Comparison of ENCODE assay signal across 22 cellular contexts in genomic region chr15:45594835-45595530, GRCh38. TPM values are rescaled to one million over a fixed set of nuclear protein-coding genes. Genes with fewer than 3 reads are reported as not detected.
DNase-seq lines count a peak whose midpoint lies in the region; ATAC-seq and TF ChIP-seq lines count a peak whose summit lies in the region.
"Had no signal": no experiment of that assay in that cellular context is flagged by ENCODE, and none has a peak within 500 bp of the region (broad histone marks: within the 10 kb centered on the region; RNA-seq: fewer than 3 reads in every experiment).

No MANE protein-coding gene starts in this region.

- POLR2A ChIA-PET in MCF 10A (lab: Yijun Ruan, JAX) (interaction anchor here (2.1 kb wide), 1 partner anchor 9 kb away, joined by 7 read pairs; the partner anchor contains the start of gene BLOC1S6), activated B cell treated with CpG ODN at 0.5 μM for 24 hours (lab: Charles Lee) (no interaction called here)

- no peaks in the 10 kb centered on the region for H3K27me3 ChIP-seq in breast epithelium
- H3K27me3 ChIP-seq: SJSA1 had no signal

- H3K27ac Mint-ChIP-seq in MCF 10A (ENCODE audit: low read depth, unreplicated experiment) (no peak overlapping the region), activated B cell treated with CpG ODN at 0.5 μM for 24 hours (peak overlapping the region; percentile 30), progenitor cell of endocrine pancreas (no peak overlapping the region)
- H3K27ac Mint-ChIP-seq: CD8-positive, alpha-beta T cell had no signal

- no peaks in the 10 kb centered on the region for H3K36me3 ChIP-seq in breast epithelium

- no peaks in the 10 kb centered on the region for H3K9me3 ChIP-seq in breast epithelium
- H3K9me3 ChIP-seq: SJSA1 had no signal

- no peak overlapping the region for H3K4me3 ChIP-seq in breast epithelium
- H3K4me3 ChIP-seq: SJSA1 had no signal

- intact Hi-C loops in breast epithelium (cut with DNase I; ENCODE audit: low total_unique reads) (no loop called here), MCF 10A (cut with micrococcal nuclease) (no loop called here), activated B cell treated with CpG ODN at 0.5 μM for 24 hours (cut with micrococcal nuclease) (no loop called here)

- H3K9me3 Mint-ChIP-seq in MCF 10A (ENCODE audit: unreplicated experiment) (no peaks in the 10 kb centered on the region), activated B cell treated with CpG ODN at 0.5 μM for 24 hours (no peaks in the 10 kb centered on the region), progenitor cell of endocrine pancreas (ENCODE audit: low read depth) (peaks cover 3% of the 10 kb centered on the region)
- H3K9me3 Mint-ChIP-seq: CD8-positive, alpha-beta T cell had no signal

- CTCF ChIA-PET in MCF 10A (lab: Yijun Ruan, JAX) = interaction anchor here (0.6 to 2.6 kb wide), 6 partner anchors 9 to 137 kb away, joined by 3 to 13 read pairs (median 6); no protein-coding TSS in a partner anchor
- CTCF ChIA-PET in activated B cell treated with CpG ODN at 0.5 μM for 24 hours (lab: Charles Lee) = interaction anchor here (1.0 to 2.3 kb wide), 3 partner anchors 17 to 138 kb away, joined by 3 to 6 read pairs (median 5); no protein-coding TSS in a partner anchor

- H3K4me3 Mint-ChIP-seq in MCF 10A (ENCODE audit: unreplicated experiment) (no peak overlapping the region), activated B cell treated with CpG ODN at 0.5 μM for 24 hours (no peak overlapping the region), progenitor cell of endocrine pancreas (ENCODE audit: low read depth) (no peak overlapping the region)
- H3K4me3 Mint-ChIP-seq: CD8-positive, alpha-beta T cell had no signal

- no peaks in the 10 kb centered on the region for H3K4me1 ChIP-seq in breast epithelium
- H3K4me1 ChIP-seq: SJSA1 had no signal

- H3K36me3 Mint-ChIP-seq in MCF 10A (ENCODE audit: insufficient read depth, unreplicated experiment) (peaks cover 15% of the 10 kb centered on the region), activated B cell treated with CpG ODN at 0.5 μM for 24 hours (ENCODE audit: low read depth) (peaks cover 48% of the 10 kb centered on the region), progenitor cell of endocrine pancreas (ENCODE audit: insufficient read depth) (peaks cover 28% of the 10 kb centered on the region)

- DNase-seq in breast epithelium (ENCODE audit: low spot score in 2 of 2) = no peak
- no peak for DNase-seq in MCF 10A (ENCODE audit: unreplicated experiment)
- no peak for DNase-seq in activated B cell treated with CpG ODN at 0.5 μM for 24 hours
- DNase-seq in kidney tubule cell (ENCODE audit: low spot score) = peak; percentile 36
- DNase-seq in progenitor cell of endocrine pancreas (ENCODE audit: low spot score, unreplicated experiment) = no peak
- no peak for DNase-seq in activated CD4-positive, CD25-positive, alpha-beta regulatory T cell (lab: John Stamatoyannopoulos, UW)
- DNase-seq in DMS79 (lab: John Stamatoyannopoulos, UW) = no peak
- DNase-seq: 8988T; AML-193; C1 segment of cervical spinal cord; Calu3; CD8-positive, alpha-beta T cell; GDM1; KG1; NCI-H1105; NCI-H146; NCI-H2029 treated with DMSO at 0.1 percent for 48 hours; NCI-H226; NCI-H510A treated with DMSO at 0.1 percent for 48 hours; NCI-H748 treated with DMSO at 0.1 percent for 48 hours had no signal

- no peak for TF ChIP-seq CTCF in breast epithelium (IDR thresholded peaks at IDR 0.05)
- TF ChIP-seq CTCF in MCF 10A (IDR thresholded peaks at IDR 0.05; ENCODE audit: unreplicated experiment) = no peak
- TF ChIP-seq CTCF in activated B cell treated with CpG ODN at 0.5 μM for 24 hours (IDR thresholded peaks at IDR 0.05) = no peak
- no peak for TF ChIP-seq CTCF in progenitor cell of endocrine pancreas (IDR thresholded peaks at IDR 0.05; ENCODE audit: unreplicated experiment)

- H3K27me3 Mint-ChIP-seq in MCF 10A (ENCODE audit: insufficient read depth, unreplicated experiment) (no peaks in the 10 kb centered on the region), activated B cell treated with CpG ODN at 0.5 μM for 24 hours (no peaks in the 10 kb centered on the region), progenitor cell of endocrine pancreas (no peaks in the 10 kb centered on the region)

- peak overlapping the region; percentile 15 to 50 for H3K27ac ChIP-seq in breast epithelium
- H3K27ac ChIP-seq: SJSA1 had no signal

- TF ChIP-seq POLR2A in breast epithelium (IDR thresholded peaks at IDR 0.05) = no peak

- no peaks in the 10 kb centered on the region for H3K4me1 Mint-ChIP-seq in MCF 10A (ENCODE audit: insufficient read depth, unreplicated experiment)
- H3K4me1 Mint-ChIP-seq in activated B cell treated with CpG ODN at 0.5 μM for 24 hours = peaks cover 26% of the 10 kb centered on the region
- peaks cover 12% of the 10 kb centered on the region for H3K4me1 Mint-ChIP-seq in progenitor cell of endocrine pancreas (ENCODE audit: low read depth)

- no peak for ATAC-seq in activated B cell treated with CpG ODN at 0.5 μM for 24 hours (ENCODE audit: low read depth)
- ATAC-seq: CD8-positive, alpha-beta T cell; Right ventricle myocardium inferior had no signal

- no TSS peak for BruUV-seq in MCF 10A (replicated peaks; lab: Mats Ljungman, UMichigan)

RNA-seq across cellular contexts. Expression of gene BLOC1S6, which starts 7.8 kb away (rescaled TPM):
- 10 to 100 TPM; 52.1 to 94.1 (median 68.5) TPM for total RNA-seq in breast epithelium
- total RNA-seq in MCF 10A (2022) = 54.6 and 68.5 TPM in 2 replicates
- total RNA-seq in activated B cell treated with CpG ODN at 0.5 μM for 24 hours = 39.4 and 41.2 TPM in 2 replicates
- total RNA-seq in progenitor cell of endocrine pancreas = 45.8 and 50.8 TPM in 2 replicates

RNA-seq across cellular contexts. Expression of gene SQOR, which starts 39.8 kb away (rescaled TPM):
- 10 to 100 TPM; 60.3 to 91.1 (median 71.2) TPM for total RNA-seq in breast epithelium
- 49.8 and 75.0 TPM in 2 replicates for total RNA-seq in MCF 10A (2022)
- 39.2 and 44.9 TPM in 2 replicates for total RNA-seq in activated B cell treated with CpG ODN at 0.5 μM for 24 hours
- total RNA-seq in progenitor cell of endocrine pancreas = 35.6 and 39.3 TPM in 2 replicates
